ENCODE assay signal across 9 cellular contexts in the genomic region with DNA sequence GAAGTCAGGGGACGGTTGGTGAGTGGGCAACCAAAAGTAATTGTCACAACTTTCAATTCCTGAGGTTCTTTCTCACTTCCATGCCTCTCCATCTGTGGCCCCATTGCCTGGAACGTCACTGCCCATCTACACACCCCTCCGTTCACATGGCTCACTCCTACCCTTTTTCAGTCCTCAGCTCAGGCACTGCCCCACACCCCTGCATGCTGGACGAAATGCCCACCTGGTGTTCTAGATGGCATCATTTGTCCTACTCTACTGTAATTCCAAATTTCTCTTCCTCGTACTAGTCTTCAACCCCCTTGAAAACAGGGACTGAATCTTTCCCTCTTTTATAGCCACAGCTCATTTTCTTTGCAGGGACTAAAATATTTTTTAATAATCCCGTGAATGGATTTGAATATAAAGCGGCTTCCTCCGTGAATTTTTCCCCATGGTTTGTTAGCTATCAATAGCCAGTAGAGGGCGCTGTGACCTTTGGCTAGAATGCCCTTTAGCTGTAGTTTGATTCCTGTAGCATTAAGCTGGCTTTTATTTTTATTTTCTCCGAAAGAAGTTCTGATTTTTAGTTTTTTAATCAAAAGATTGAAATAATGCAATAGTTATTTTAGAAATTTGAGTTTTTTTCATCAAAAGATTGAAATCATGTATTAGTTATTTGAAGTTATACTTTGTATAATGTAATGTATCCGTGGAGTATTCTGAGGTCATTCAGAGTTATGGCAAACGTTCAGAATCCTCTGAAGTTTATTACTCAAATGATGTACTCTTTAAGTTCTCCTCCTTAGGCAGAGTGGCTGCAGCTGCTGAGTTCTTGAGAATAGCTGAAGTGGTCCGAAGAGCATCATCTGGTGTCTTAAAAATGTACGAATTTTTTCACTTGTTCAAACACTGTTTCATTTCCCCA.
DNase-seq lines count a peak whose midpoint lies in the region; ATAC-seq and TF ChIP-seq lines count a peak whose summit lies in the region.
"Had no signal": no experiment of that assay in that cellular context is flagged by ENCODE, and none has a peak within 500 bp of the region (broad histone marks: within the 10 kb centered on the region; RNA-seq: fewer than 3 reads in every experiment).

No MANE protein-coding gene starts in this region.

- H3K36me3 Mint-ChIP-seq in endothelial cell (ENCODE audit: low read depth, unreplicated experiment) = no peaks in the 10 kb centered on the region
- H3K36me3 Mint-ChIP-seq in natural killer cell treated with Interleukin-12 subunit alpha and Interleukin-12 subunit beta and Interleukin-15 and Interleukin-18, amount 100 ng/mL, for 72 hours = no peaks in the 10 kb centered on the region
- H3K36me3 Mint-ChIP-seq: stimulated activated effector memory CD8-positive, alpha-beta T cell treated with anti-CD3 and anti-CD28 coated beads, Interleukin-12 subunit alpha, Interleukin-12 subunit beta, amount 100 ng/mL, for 72 hours had no signal

- no peaks in the 10 kb centered on the region for H3K9me3 Mint-ChIP-seq in endothelial cell (ENCODE audit: unreplicated experiment)
- H3K9me3 Mint-ChIP-seq in natural killer cell treated with Interleukin-12 subunit alpha and Interleukin-12 subunit beta and Interleukin-15 and Interleukin-18, amount 100 ng/mL, for 72 hours = no peaks in the 10 kb centered on the region

- H3K4me3 Mint-ChIP-seq in endothelial cell (ENCODE audit: unreplicated experiment) = no peak overlapping the region
- H3K4me3 Mint-ChIP-seq in natural killer cell treated with Interleukin-12 subunit alpha and Interleukin-12 subunit beta and Interleukin-15 and Interleukin-18, amount 100 ng/mL, for 72 hours = no peak overlapping the region
- H3K4me3 Mint-ChIP-seq: stimulated activated effector memory CD8-positive, alpha-beta T cell treated with anti-CD3 and anti-CD28 coated beads, Interleukin-12 subunit alpha, Interleukin-12 subunit beta, amount 100 ng/mL, for 72 hours had no signal

- no peaks in the 10 kb centered on the region for H3K27me3 Mint-ChIP-seq in endothelial cell (ENCODE audit: unreplicated experiment)
- H3K27me3 Mint-ChIP-seq in natural killer cell treated with Interleukin-12 subunit alpha and Interleukin-12 subunit beta and Interleukin-15 and Interleukin-18, amount 100 ng/mL, for 72 hours = no peaks in the 10 kb centered on the region

- TF ChIP-seq CTCF in endothelial cell (IDR thresholded peaks at IDR 0.05; ENCODE audit: unreplicated experiment) (peak; percentile 90), uterus (IDR thresholded peaks at IDR 0.05) (peak; percentile 73 to 87 (median 82))

- intact Hi-C loops in uterus (cut with DNase I; ENCODE audit: low total_unique reads) = loop anchor here (10.0 kb wide), 1 partner anchor 404 kb away; no protein-coding TSS in a partner anchor

- TF ChIP-seq POLR2A in uterus (IDR thresholded peaks at IDR 0.05) = no peak

- ATAC-seq in GM21381 (IDR thresholded peaks at IDR 0.05; ENCODE audit: unreplicated experiment) (peak; percentile 70), GM19467 (IDR thresholded peaks at IDR 0.05; ENCODE audit: unreplicated experiment) (no peak)
- no peak for ATAC-seq in natural killer cell treated with Interleukin-12 subunit alpha and Interleukin-12 subunit beta and Interleukin-15 and Interleukin-18, amount 100 ng/mL, for 72 hours
- ATAC-seq: stimulated activated effector memory CD8-positive, alpha-beta T cell treated with anti-CD3 and anti-CD28 coated beads, Interleukin-12 subunit alpha, Interleukin-12 subunit beta, amount 100 ng/mL, for 72 hours had no signal

- DNase-seq in DMS53 (lab: John Stamatoyannopoulos, UW) (peak; percentile 72), MV-4-11 (lab: John Stamatoyannopoulos, UW) (peak; percentile 34), SKM-1 treated with dmso at 0.1 percent for 144 hours (lab: John Stamatoyannopoulos, UW; ENCODE audit: unreplicated experiment) (peak; percentile 34), endothelial cell (ENCODE audit: low spot score) (peak; percentile 56), uterus (peak; percentile 40 to 71)
- DNase-seq in natural killer cell treated with Interleukin-12 subunit alpha and Interleukin-12 subunit beta and Interleukin-15 and Interleukin-18, amount 100 ng/mL, for 72 hours (ENCODE audit: low spot score) = peak; percentile 69

- H3K4me1 ChIP-seq in uterus = no peaks in the 10 kb centered on the region

- no peak overlapping the region for H3K27ac Mint-ChIP-seq in endothelial cell (ENCODE audit: unreplicated experiment)
- H3K27ac Mint-ChIP-seq in natural killer cell treated with Interleukin-12 subunit alpha and Interleukin-12 subunit beta and Interleukin-15 and Interleukin-18, amount 100 ng/mL, for 72 hours = no peak overlapping the region
- H3K27ac Mint-ChIP-seq: stimulated activated effector memory CD8-positive, alpha-beta T cell treated with anti-CD3 and anti-CD28 coated beads, Interleukin-12 subunit alpha, Interleukin-12 subunit beta, amount 100 ng/mL, for 72 hours had no signal

- no peaks in the 10 kb centered on the region for H3K36me3 ChIP-seq in uterus

- no peaks in the 10 kb centered on the region for H3K9me3 ChIP-seq in uterus

- peak overlapping the region in 1 of 2 donors; percentile 57 for H3K27ac ChIP-seq in uterus

- peaks cover 3% of the 10 kb centered on the region for H3K4me1 Mint-ChIP-seq in endothelial cell (ENCODE audit: unreplicated experiment)
- no peaks in the 10 kb centered on the region for H3K4me1 Mint-ChIP-seq in natural killer cell treated with Interleukin-12 subunit alpha and Interleukin-12 subunit beta and Interleukin-15 and Interleukin-18, amount 100 ng/mL, for 72 hours (ENCODE audit: low read depth in 2 of 2)
- H3K4me1 Mint-ChIP-seq: stimulated activated effector memory CD8-positive, alpha-beta T cell treated with anti-CD3 and anti-CD28 coated beads, Interleukin-12 subunit alpha, Interleukin-12 subunit beta, amount 100 ng/mL, for 72 hours had no signal

- peak overlapping the region in 1 of 2 donors; percentile 13 for H3K4me3 ChIP-seq in uterus

- no peaks in the 10 kb centered on the region for H3K27me3 ChIP-seq in uterus
